In the genomic region with DNA sequence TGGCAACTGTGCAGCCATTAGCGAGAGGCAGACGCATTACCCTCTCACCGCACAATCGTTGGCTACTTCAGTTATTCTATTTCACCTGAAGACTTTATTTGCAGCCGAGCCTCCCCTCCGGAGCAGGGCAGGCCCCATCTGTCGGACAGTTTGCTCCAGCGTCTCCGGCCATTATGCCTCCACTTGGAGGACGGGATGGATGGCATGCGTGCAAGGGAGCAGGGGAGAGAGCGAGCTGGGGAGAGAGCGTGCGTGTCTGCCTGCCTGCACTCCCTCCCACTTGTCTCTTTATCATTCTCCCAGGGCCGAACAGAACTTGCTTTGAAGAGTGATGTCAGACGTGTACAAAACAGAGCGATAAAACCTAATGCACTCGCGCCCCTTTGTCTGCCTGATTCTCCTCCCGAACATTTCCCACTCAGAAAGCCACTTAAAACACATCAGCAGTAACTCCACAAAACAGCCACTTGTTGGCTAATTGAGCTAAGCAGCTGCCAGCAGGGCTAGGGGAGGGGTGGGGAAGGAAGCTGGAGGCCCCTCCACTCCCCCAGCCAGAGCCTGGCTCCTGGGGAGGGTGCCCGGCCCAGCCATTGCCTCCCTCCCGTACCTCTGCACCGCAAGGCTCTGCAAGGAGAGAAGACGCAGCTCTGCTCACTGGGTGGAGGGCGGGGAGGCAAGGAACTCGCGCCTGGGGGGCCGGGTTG, we compare ENCODE assay signal across 9 cellular contexts. TPM values are rescaled to one million over a fixed set of nuclear protein-coding genes. Genes with fewer than 3 reads are reported as not detected.
DNase-seq lines count a peak whose midpoint lies in the region; ATAC-seq and TF ChIP-seq lines count a peak whose summit lies in the region.
"Had no signal": no experiment of that assay in that cellular context is flagged by ENCODE, and none has a peak within 500 bp of the region (broad histone marks: within the 10 kb centered on the region; RNA-seq: fewer than 3 reads in every experiment).

No MANE protein-coding gene starts in this region.

- no peak overlapping the region for H3K27ac Mint-ChIP-seq in endodermal cell

- peaks cover 24% of the 10 kb centered on the region for H3K27me3 ChIP-seq in endodermal cell (ENCODE audit: control insufficient read depth, insufficient read depth, low read length, poor library complexity, severe bottlenecking)
- peaks cover 29% of the 10 kb centered on the region for H3K27me3 ChIP-seq in muscle layer of duodenum (ENCODE audit: low read depth, low read length)

- H3K27ac ChIP-seq in endodermal cell (ENCODE audit: low read depth, low read length) (no peak overlapping the region), muscle layer of duodenum (ENCODE audit: low read length) (no peak overlapping the region)

- peak; percentile 99 for DNase-seq in DMS79 treated with DMSO at 0.1 percent for 48 hours (lab: John Stamatoyannopoulos, UW)
- DNase-seq in NCI-H2171 (lab: John Stamatoyannopoulos, UW) = peak; percentile 78
- peak; percentile 53 for DNase-seq in endodermal cell
- no peak for DNase-seq in effector CD8-positive, alpha-beta T cell (lab: John Stamatoyannopoulos, UW)
- DNase-seq: NCI-H1048 had no signal

- TF ChIP-seq CTCF in endodermal cell (conservative IDR thresholded peaks at IDR 0.05) = no peak

- no peak for ATAC-seq in HG03520 (IDR thresholded peaks at IDR 0.05; ENCODE audit: unreplicated experiment)
- ATAC-seq in GM18861 (IDR thresholded peaks at IDR 0.05; ENCODE audit: unreplicated experiment) = no peak
- no peak for ATAC-seq in HG02884 (IDR thresholded peaks at IDR 0.05; ENCODE audit: unreplicated experiment)

- H3K36me3 ChIP-seq in endodermal cell (ENCODE audit: control insufficient read depth, insufficient read depth, low read length) = no peaks in the 10 kb centered on the region
- no peaks in the 10 kb centered on the region for H3K36me3 ChIP-seq in muscle layer of duodenum (ENCODE audit: control insufficient read depth in 1 of 2, insufficient read depth in 2 of 2, low read length in 2 of 2)

- H3K36me3 Mint-ChIP-seq in endodermal cell (ENCODE audit: low read depth) = no peaks in the 10 kb centered on the region

- WGBS in endodermal cell (ENCODE audit: insufficient coverage in 1 of 2, insufficient read length in 1 of 2), 2 experiments = 46 to 65% methylated on average over 9 to 28 of the region's 28 CpGs

- H3K9me3 ChIP-seq in endodermal cell (ENCODE audit: control insufficient read depth, low read length) (no peaks in the 10 kb centered on the region), muscle layer of duodenum (ENCODE audit: control insufficient read depth in 1 of 2, low read length in 2 of 2) (no peaks in the 10 kb centered on the region)

- no peak overlapping the region for H3K4me3 Mint-ChIP-seq in endodermal cell

- peaks cover 42% of the 10 kb centered on the region for H3K27me3 Mint-ChIP-seq in endodermal cell (ENCODE audit: insufficient read depth)

- H3K9me3 Mint-ChIP-seq in endodermal cell = no peaks in the 10 kb centered on the region

- no peak overlapping the region for H3K4me3 ChIP-seq in endodermal cell (ENCODE audit: low read length)
- peak overlapping the region; percentile 42 to 59 for H3K4me3 ChIP-seq in muscle layer of duodenum (ENCODE audit: low read depth in 1 of 2, low read length in 2 of 2)

- H3K4me1 ChIP-seq in endodermal cell (ENCODE audit: control insufficient read depth, insufficient read depth, low read length) (no peaks in the 10 kb centered on the region), muscle layer of duodenum (ENCODE audit: control insufficient read depth in 1 of 2, insufficient read depth in 2 of 2, low read length in 2 of 2) (peaks cover 0 to 3% of the 10 kb centered on the region in 2 donors)

- H3K9ac ChIP-seq in endodermal cell (ENCODE audit: extremely low read depth, low read length, poor library complexity, severe bottlenecking) = no peak overlapping the region

- peaks cover 8% of the 10 kb centered on the region for H3K4me1 Mint-ChIP-seq in endodermal cell

RNA-seq across cellular contexts. Expression of gene FUBP3, which starts 43.4 kb away (rescaled TPM):
- 10 to 100 TPM; 74.3 to 76.3 TPM for total RNA-seq in endodermal cell
- polyA plus RNA-seq in endodermal cell (2013, experiment 1 of 2) = 60.9 TPM
- polyA plus RNA-seq in endodermal cell (2013, experiment 2 of 2) = 59.4 TPM
